Comparison of ENCODE assay signal across 1 cellular context in genomic region chr12:53989227-53990113, GRCh38.
TF ChIP-seq lines count a peak whose summit lies in the region.

No MANE protein-coding gene starts in this region.

TF ChIP-seq in HEK293, 187 proteins besides CTCF, POLR2A, EP300 and RAD21 (continued from another document):
- TF ChIP-seq ZBTB11 (tag by site-specific recombination; conservative IDR thresholded peaks at IDR 0.05; ENCODE audit: low read depth): peak; percentile 85; the same call in 1 of the 2 replicates
